ENCODE assay signal across 18 cellular contexts in genomic region chr6:121791396-121792315, GRCh38.
A peak's percentile ranks its signal among the peaks of the same experiment; 100 is the strongest.
DNase-seq lines count a peak whose midpoint lies in the region; ATAC-seq and TF ChIP-seq lines count a peak whose summit lies in the region.
"Had no signal": no experiment of that assay in that cellular context is flagged by ENCODE, and none has a peak within 500 bp of the region (broad histone marks: within the 10 kb centered on the region; RNA-seq: fewer than 3 reads in every experiment).

No MANE protein-coding gene starts in this region.

- H3K36me3 Mint-ChIP-seq in WTC11 (peaks cover 7% of the 10 kb centered on the region), glutamatergic neuron (ENCODE audit: unreplicated experiment) (no peaks in the 10 kb centered on the region), type B pancreatic cell (no peaks in the 10 kb centered on the region)
- H3K36me3 Mint-ChIP-seq in activated CD4-positive, alpha-beta T cell treated with anti-CD3 and anti-CD28 coated beads, Interleukin-2, amount 10 ng/mL, durations not matched to agents 24 days and 14 days (ENCODE audit: low read depth), result no peaks in the 10 kb centered on the region
- H3K36me3 Mint-ChIP-seq: CD8-positive, alpha-beta memory T cell; T-cell had no signal

- H3K9me3 ChIP-seq in cardiac muscle cell (ENCODE audit: low read depth), result no peaks in the 10 kb centered on the region

- H3K27ac Mint-ChIP-seq in WTC11 (no peak overlapping the region), glutamatergic neuron (ENCODE audit: unreplicated experiment) (no peak overlapping the region), type B pancreatic cell (no peak overlapping the region)
- no peak overlapping the region for H3K27ac Mint-ChIP-seq in activated CD4-positive, alpha-beta T cell treated with anti-CD3 and anti-CD28 coated beads, Interleukin-2, amount 10 ng/mL, durations not matched to agents 24 days and 14 days
- H3K27ac Mint-ChIP-seq: activated naive CD4-positive, alpha-beta T cell treated with anti-CD3 and anti-CD28 coated beads for 36 hours; CD8-positive, alpha-beta memory T cell; T-cell had no signal

- H3K27me3 Mint-ChIP-seq in WTC11 (ENCODE audit: low read depth) (no peaks in the 10 kb centered on the region), glutamatergic neuron (ENCODE audit: unreplicated experiment) (no peaks in the 10 kb centered on the region), type B pancreatic cell (no peaks in the 10 kb centered on the region)
- no peaks in the 10 kb centered on the region for H3K27me3 Mint-ChIP-seq in activated CD4-positive, alpha-beta T cell treated with anti-CD3 and anti-CD28 coated beads, Interleukin-2, amount 10 ng/mL, durations not matched to agents 24 days and 14 days
- H3K27me3 Mint-ChIP-seq: CD8-positive, alpha-beta memory T cell; T-cell had no signal

- TF ChIP-seq CTCF in cardiac muscle cell (IDR thresholded peaks at IDR 0.05; ENCODE audit: low read depth, low read length), result peak; percentile 30
- no peak for TF ChIP-seq CTCF in WTC11 (IDR thresholded peaks at IDR 0.05)
- peak; percentile 12 for TF ChIP-seq CTCF in glutamatergic neuron (IDR thresholded peaks at IDR 0.05; ENCODE audit: partially characterized antibody, unreplicated experiment)
- peak; percentile 39 for TF ChIP-seq CTCF in type B pancreatic cell (conservative IDR thresholded peaks at IDR 0.05)

- H3K9me3 Mint-ChIP-seq in WTC11 (peaks cover 15% of the 10 kb centered on the region), glutamatergic neuron (ENCODE audit: unreplicated experiment) (no peaks in the 10 kb centered on the region), type B pancreatic cell (no peaks in the 10 kb centered on the region)
- no peaks in the 10 kb centered on the region for H3K9me3 Mint-ChIP-seq in activated CD4-positive, alpha-beta T cell treated with anti-CD3 and anti-CD28 coated beads, Interleukin-2, amount 10 ng/mL, durations not matched to agents 24 days and 14 days
- H3K9me3 Mint-ChIP-seq: activated naive CD4-positive, alpha-beta T cell treated with anti-CD3 and anti-CD28 coated beads for 36 hours had no signal

- DNase-seq in cardiac muscle cell (ENCODE audit: low read depth in 1 of 2, low spot score in 1 of 2) (peak in 1 of 2 donors; percentile 79), cardiac septum (ENCODE audit: low spot score) (no peak), WTC11 (ENCODE audit: low spot score) (peak; percentile 24), glutamatergic neuron (no peak), type B pancreatic cell (ENCODE audit: extremely low spot score, unreplicated experiment) (no peak), NCI-H1436 treated with DMSO at 0.1 percent for 48 hours (lab: John Stamatoyannopoulos, UW) (no peak), UCSD-AML1 (lab: John Stamatoyannopoulos, UW; ENCODE audit: unreplicated experiment) (no peak)
- DNase-seq in activated CD4-positive, alpha-beta T cell treated with anti-CD3 and anti-CD28 coated beads, Interleukin-2, amount 10 ng/mL, durations not matched to agents 24 days and 14 days, result no peak
- DNase-seq: activated CD4-positive, CD25-positive, alpha-beta regulatory T cell treated with anti-CD3 and anti-CD28 coated beads, Interleukin-2, amount 50 U/mL, for 72 hours; activated CD8-positive, alpha-beta memory T cell treated with anti-CD3 and anti-CD28 coated beads, Interleukin-2, amount 50 U/mL, for 4 hours; activated naive CD4-positive, alpha-beta T cell treated with anti-CD3 and anti-CD28 coated beads for 36 hours; caudate nucleus; CD8-positive, alpha-beta memory T cell; kidney glomerular epithelial cell; NCI-H187; NCI-H524; posterior cingulate gyrus; T-cell had no signal

- H3K36me3 ChIP-seq in cardiac muscle cell, result no peaks in the 10 kb centered on the region

- POLR2A ChIA-PET in WTC11 (lab: Charles Lee), result no interaction called here

- H3K27ac ChIP-seq in cardiac muscle cell, result no peak overlapping the region

- CTCF ChIA-PET in WTC11 (lab: Charles Lee), result no interaction called here

- no peaks in the 10 kb centered on the region for H3K27me3 ChIP-seq in cardiac muscle cell

- no peak overlapping the region for H3K4me3 ChIP-seq in cardiac muscle cell

- no peaks in the 10 kb centered on the region for H3K4me1 ChIP-seq in cardiac muscle cell (ENCODE audit: low read depth)

- H3K4me1 Mint-ChIP-seq in WTC11 (no peaks in the 10 kb centered on the region), glutamatergic neuron (ENCODE audit: low read depth, unreplicated experiment) (no peaks in the 10 kb centered on the region), type B pancreatic cell (ENCODE audit: unreplicated experiment) (no peaks in the 10 kb centered on the region)
- no peaks in the 10 kb centered on the region for H3K4me1 Mint-ChIP-seq in activated CD4-positive, alpha-beta T cell treated with anti-CD3 and anti-CD28 coated beads, Interleukin-2, amount 10 ng/mL, durations not matched to agents 24 days and 14 days
- H3K4me1 Mint-ChIP-seq: CD8-positive, alpha-beta memory T cell; T-cell had no signal

- intact Hi-C loops in cardiac septum (cut with DNase I), result no loop called here
- intact Hi-C loops in activated CD4-positive, alpha-beta T cell treated with anti-CD3 and anti-CD28 coated beads, Interleukin-2, amount 10 ng/mL, durations not matched to agents 24 days and 14 days (cut with micrococcal nuclease), result no loop called here

- H3K4me3 Mint-ChIP-seq in WTC11 (no peak overlapping the region), glutamatergic neuron (ENCODE audit: unreplicated experiment) (no peak overlapping the region), type B pancreatic cell (no peak overlapping the region)
- no peak overlapping the region for H3K4me3 Mint-ChIP-seq in activated CD4-positive, alpha-beta T cell treated with anti-CD3 and anti-CD28 coated beads, Interleukin-2, amount 10 ng/mL, durations not matched to agents 24 days and 14 days
- H3K4me3 Mint-ChIP-seq: activated naive CD4-positive, alpha-beta T cell treated with anti-CD3 and anti-CD28 coated beads for 36 hours; CD8-positive, alpha-beta memory T cell; T-cell had no signal

- ATAC-seq in WTC11, result peak; percentile 77
- ATAC-seq: T-cell had no signal

TF ChIP-seq in WTC11, 78 proteins besides CTCF, POLR2A, EP300 and RAD21:
- TF ChIP-seq MAX (CRISPR knock-in tag; IDR thresholded peaks at IDR 0.05) (no peak), PRDM15 (CRISPR knock-in tag; IDR thresholded peaks at IDR 0.05) (no peak), ZBTB21 (CRISPR knock-in tag; IDR thresholded peaks at IDR 0.05; ENCODE audit: borderline replicate concordance) (no peak), PRRX2 (CRISPR knock-in tag; IDR thresholded peaks at IDR 0.05) (no peak)
TF ChIP-seq in WTC11: peak in this region for 0.
